Comparison of ENCODE assay signal across 27 cellular contexts in the genomic region with DNA sequence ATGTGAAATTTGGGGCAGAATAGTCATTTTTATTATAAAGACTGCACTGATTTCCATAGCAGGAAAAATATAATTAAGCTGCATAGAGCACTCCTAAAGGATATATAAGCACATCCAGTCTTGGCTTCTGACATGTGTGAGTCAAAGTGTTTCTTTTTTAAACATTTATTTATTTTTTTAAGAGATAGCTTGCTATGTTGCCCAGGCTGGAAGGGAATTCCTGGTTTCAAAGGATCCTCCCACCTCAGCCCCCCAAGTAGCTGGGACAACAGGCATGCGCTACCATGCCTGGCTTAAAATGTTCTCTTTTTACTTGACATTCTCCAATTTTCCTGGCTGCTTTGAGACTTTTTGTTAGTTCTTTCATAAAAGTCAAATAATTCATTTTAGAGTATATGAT.
"Had no signal": no experiment of that assay in that cellular context is flagged by ENCODE, and none has a peak within 500 bp of the region (broad histone marks: within the 10 kb centered on the region; RNA-seq: fewer than 3 reads in every experiment).

No MANE protein-coding gene starts in this region.

- H2AFZ ChIP-seq: hepatocyte had no signal

- H3K9me3 ChIP-seq: breast epithelium, pancreas, stomach, suprapubic skin, transverse colon had no signal

- H3K36me3 ChIP-seq: breast epithelium, pancreas, stomach, suprapubic skin, transverse colon had no signal

- H3K36me3 Mint-ChIP-seq: activated naive CD4-positive, alpha-beta T cell treated with anti-CD3 and anti-CD28 coated beads, Interleukin-2, amount 10 ng/mL, durations not matched to agents 7 days and 5 days; immature natural killer cell; natural killer cell treated with Interleukin-12 subunit alpha and Interleukin-12 subunit beta and Interleukin-15 and Interleukin-18, amount 100 ng/mL, for 72 hours; stimulated activated memory B cell treated with anti-CD40 and anti-IgM and Interleukin-4, amounts not matched to agents 10 μg/mL and 1 μg/mL and 100 μg/mL, for 72 hours had no signal

- H3K27me3 ChIP-seq: breast epithelium, hepatocyte, pancreas, stomach, suprapubic skin, transverse colon had no signal

- DNase-seq: activated CD4-positive, alpha-beta memory T cell treated with anti-CD3 and anti-CD28 coated beads, Interleukin-2, amount 10 ng/mL, durations not matched to agents 7 days and 5 days; activated CD4-positive, alpha-beta T cell treated with anti-CD3 and anti-CD28 coated beads, Interleukin-2, amount 10 ng/mL, durations not matched to agents 24 days and 14 days; activated effector memory CD4-positive, alpha-beta T cell treated with anti-CD3 and anti-CD28 coated beads, Interleukin-2, amount 50 U/mL, for 16 hours; activated naive CD4-positive, alpha-beta T cell treated with anti-CD3 and anti-CD28 coated beads, Interleukin-2, amount 10 ng/mL, durations not matched to agents 7 days and 5 days; activated T-cell treated with anti-CD3 and anti-CD28 coated beads, Interleukin-2, amount 50 U/mL, for 72 hours; aorta; glutamatergic neuron; immature natural killer cell; left ventricle myocardium superior; mammary epithelial cell; pancreas; right cardiac atrium; stomach; T-helper 2 cell; transverse colon had no signal

- H3K27ac Mint-ChIP-seq: activated CD4-positive, alpha-beta memory T cell treated with anti-CD3 and anti-CD28 coated beads, Interleukin-2, amount 10 ng/mL, durations not matched to agents 7 days and 5 days; activated CD4-positive, alpha-beta T cell treated with anti-CD3 and anti-CD28 coated beads, Interleukin-2, amount 10 ng/mL, durations not matched to agents 24 days and 14 days; activated naive CD4-positive, alpha-beta T cell treated with anti-CD3 and anti-CD28 coated beads, Interleukin-2, amount 10 ng/mL, durations not matched to agents 7 days and 5 days; activated T-cell treated with anti-CD3 and anti-CD28 coated beads, Interleukin-2, amount 50 U/mL, for 72 hours; immature natural killer cell; mesothelial cell of epicardium; natural killer cell treated with Interleukin-12 subunit alpha and Interleukin-12 subunit beta and Interleukin-15 and Interleukin-18, amount 100 ng/mL, for 72 hours; stimulated activated memory B cell treated with anti-CD40 and anti-IgM and Interleukin-4, amounts not matched to agents 10 μg/mL and 1 μg/mL and 100 μg/mL, for 72 hours had no signal

- H3K4me3 ChIP-seq: breast epithelium, hepatocyte, pancreas, stomach, suprapubic skin, transverse colon had no signal

- H3K27ac ChIP-seq: breast epithelium, epithelial cell of prostate, hepatocyte, pancreas, stomach, suprapubic skin, transverse colon, VCaP had no signal

- H3K9me3 Mint-ChIP-seq: activated CD4-positive, alpha-beta memory T cell treated with anti-CD3 and anti-CD28 coated beads, Interleukin-2, amount 10 ng/mL, durations not matched to agents 7 days and 5 days; activated CD4-positive, alpha-beta T cell treated with anti-CD3 and anti-CD28 coated beads, Interleukin-2, amount 10 ng/mL, durations not matched to agents 24 days and 14 days; activated naive CD4-positive, alpha-beta T cell treated with anti-CD3 and anti-CD28 coated beads, Interleukin-2, amount 10 ng/mL, durations not matched to agents 7 days and 5 days; activated T-cell treated with anti-CD3 and anti-CD28 coated beads, Interleukin-2, amount 50 U/mL, for 72 hours; central memory CD8-positive, alpha-beta T cell; immature natural killer cell; mesothelial cell of epicardium; natural killer cell treated with Interleukin-12 subunit alpha and Interleukin-12 subunit beta and Interleukin-15 and Interleukin-18, amount 100 ng/mL, for 72 hours; stimulated activated memory B cell treated with anti-CD40 and anti-IgM and Interleukin-4, amounts not matched to agents 10 μg/mL and 1 μg/mL and 100 μg/mL, for 72 hours had no signal

- H3K4me2 ChIP-seq: hepatocyte had no signal

- H3K4me1 ChIP-seq: breast epithelium, suprapubic skin had no signal

- FAIRE-seq: frontal cortex, pancreas, urothelium cell line had no signal

- ATAC-seq: activated CD4-positive, CD25-positive, alpha-beta regulatory T cell treated with anti-CD3 and anti-CD28 coated beads, Interleukin-2, amount 50 U/mL, for 24 hours; activated T-cell treated with anti-CD3 and anti-CD28 coated beads, Interleukin-2, amount 50 U/mL, for 72 hours; left ventricle myocardium superior; natural killer cell treated with Interleukin-12 subunit alpha and Interleukin-12 subunit beta and Interleukin-15 and Interleukin-18, amount 100 ng/mL, for 72 hours; pancreas; right cardiac atrium; stimulated activated memory B cell treated with anti-CD40 and anti-IgM and Interleukin-4, amounts not matched to agents 10 μg/mL and 1 μg/mL and 100 μg/mL, for 72 hours had no signal

- H3K79me2 ChIP-seq: hepatocyte had no signal
